Comparison of ENCODE assay signal across 16 cellular contexts in the genomic region with DNA sequence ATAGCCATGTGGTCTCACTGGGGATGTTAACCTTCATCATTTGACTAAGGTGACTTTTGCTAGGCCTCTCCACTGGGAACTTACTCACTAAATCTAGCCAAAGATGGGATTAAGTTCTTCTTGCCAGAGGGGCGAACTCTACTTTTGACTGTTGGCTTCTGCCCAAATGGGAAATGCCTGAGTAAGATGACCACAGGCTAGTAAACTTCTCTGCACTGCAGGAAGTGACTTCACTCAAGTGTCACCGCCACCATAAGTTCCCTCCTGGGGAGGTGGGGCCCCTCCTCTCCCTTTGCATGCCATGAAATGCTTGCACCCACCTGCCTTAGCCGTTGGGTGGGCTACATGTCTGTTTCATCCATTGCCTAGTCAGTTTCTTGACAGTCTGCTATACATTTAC.
DNase-seq lines count a peak whose midpoint lies in the region; ATAC-seq and TF ChIP-seq lines count a peak whose summit lies in the region.
"Had no signal": no experiment of that assay in that cellular context is flagged by ENCODE, and none has a peak within 500 bp of the region (broad histone marks: within the 10 kb centered on the region; RNA-seq: fewer than 3 reads in every experiment).

No MANE protein-coding gene starts in this region.

- no peak overlapping the region for H3K4me3 ChIP-seq in A673 (ENCODE audit: low read depth, low read length, poor library complexity, severe bottlenecking)
- H3K4me3 ChIP-seq in HCT116 (replicated peaks in 1 of 2; ENCODE audit: low read depth in 1 of 2, low read length in 2 of 2), result no peak overlapping the region
- no peak overlapping the region for H3K4me3 ChIP-seq in SJCRH30
- H3K4me3 ChIP-seq in fibroblast of mammary gland (ENCODE audit: control insufficient read depth, low read depth, low read length), result no peak overlapping the region
- H3K4me3 ChIP-seq: A549 had no signal

- TF ChIP-seq CTCF in A673 (conservative IDR thresholded peaks at IDR 0.05; ENCODE audit: low read depth, low read length), result no peak
- TF ChIP-seq CTCF in HCT116 (IDR thresholded peaks at IDR 0.05 in 2 of 3, conservative IDR thresholded peaks at IDR 0.05 in 1 of 3; ENCODE audit: borderline replicate concordance in 1 of 3, insufficient read depth in 1 of 3, low read depth in 2 of 3, low read length in 2 of 3), result no peak
- no peak for TF ChIP-seq CTCF in fibroblast of mammary gland (conservative IDR thresholded peaks at IDR 0.05; ENCODE audit: control insufficient read depth, insufficient read depth, low read depth, low read length)
- no peak for TF ChIP-seq CTCF in chondrocyte (IDR thresholded peaks at IDR 0.05)

- H3K79me2 ChIP-seq in HCT116 (ENCODE audit: insufficient read depth, low read length), result no peaks in the 10 kb centered on the region

- H3K9me3 Mint-ChIP-seq in effector memory CD8-positive, alpha-beta T cell, result peaks cover 0 to 2% of the 10 kb centered on the region in 2 donors
- H3K9me3 Mint-ChIP-seq in chondrocyte (ENCODE audit: low read depth), result no peaks in the 10 kb centered on the region
- H3K9me3 Mint-ChIP-seq: activated CD8-positive, alpha-beta T cell treated with anti-CD3 and anti-CD28 coated beads for 36 hours; mesothelial cell of epicardium; T-helper 2 cell treated with Interferon-gamma antibody and Interleukin-4, amounts not matched to agents 5 μg/mL and 100 μg/mL, for 36 hours had no signal

- H3K36me3 ChIP-seq in A673 (ENCODE audit: insufficient read depth, low read length, poor library complexity, severe bottlenecking) (no peaks in the 10 kb centered on the region), HCT116 (ENCODE audit: control insufficient read depth in 1 of 2, insufficient read depth in 2 of 2, low read length in 2 of 2) (no peaks in the 10 kb centered on the region), SJCRH30 (no peaks in the 10 kb centered on the region)

- no peak overlapping the region for H3K9ac ChIP-seq in HCT116 (ENCODE audit: low read length)
- H3K9ac ChIP-seq: parathyroid adenoma had no signal

- no peaks in the 10 kb centered on the region for H3K9me2 ChIP-seq in HCT116 (ENCODE audit: insufficient read depth)

- H3K27ac Mint-ChIP-seq in effector memory CD8-positive, alpha-beta T cell, result no peak overlapping the region
- no peak overlapping the region for H3K27ac Mint-ChIP-seq in chondrocyte (ENCODE audit: unreplicated experiment)
- H3K27ac Mint-ChIP-seq: activated CD8-positive, alpha-beta T cell treated with anti-CD3 and anti-CD28 coated beads for 36 hours; mesothelial cell of epicardium; T-helper 2 cell treated with Interferon-gamma antibody and Interleukin-4, amounts not matched to agents 5 μg/mL and 100 μg/mL, for 36 hours had no signal

- H3K36me3 Mint-ChIP-seq in effector memory CD8-positive, alpha-beta T cell (ENCODE audit: insufficient read depth), result no peaks in the 10 kb centered on the region
- no peaks in the 10 kb centered on the region for H3K36me3 Mint-ChIP-seq in chondrocyte (ENCODE audit: low read depth)
- H3K36me3 Mint-ChIP-seq: mesothelial cell of epicardium had no signal

- no peak for TF ChIP-seq POLR2A in HCT116 (IDR thresholded peaks at IDR 0.05; ENCODE audit: borderline replicate concordance, extremely low read depth, insufficient read depth, insufficient read length)

- no peaks in the 10 kb centered on the region for H4K20me1 ChIP-seq in HCT116 (ENCODE audit: insufficient read depth)

- CTCF ChIA-PET in A673 (lab: Charles Lee) (no interaction called here), HCT116 (lab: Charles Lee) (no interaction called here)

- H2AFZ ChIP-seq in HCT116 (ENCODE audit: low read depth, low read length, poor library complexity, severe bottlenecking), result no peak overlapping the region
- H2AFZ ChIP-seq: parathyroid adenoma had no signal

- no peak for TF ChIP-seq RAD21 in HCT116 (IDR thresholded peaks at IDR 0.05; ENCODE audit: low read depth)

- DNase-seq in A673 (ENCODE audit: low spot score) (peak; percentile 27), HCT116 (ENCODE audit: low read depth, low spot score) (no peak), SJCRH30 (peak; percentile 51 to 61), fibroblast of mammary gland (ENCODE audit: low read depth) (peak; percentile 67), NCI-H2196 (lab: John Stamatoyannopoulos, UW; ENCODE audit: unreplicated experiment) (no peak), chondrocyte (ENCODE audit: low spot score) (no peak), mucosa of gallbladder (ENCODE audit: low spot score) (no peak)
- no peak for DNase-seq in effector memory CD8-positive, alpha-beta T cell
- DNase-seq: activated CD8-positive, alpha-beta T cell treated with anti-CD3 and anti-CD28 coated beads for 36 hours; activated gamma-delta T cell; central memory CD4-positive, alpha-beta T cell; DMS79 treated with DMSO at 0.1 percent for 48 hours had no signal

- H3K4me2 ChIP-seq in HCT116 (ENCODE audit: low read length), result peak overlapping the region; percentile 12
- H3K4me2 ChIP-seq: A549 had no signal

- intact Hi-C loops in A673 (cut with micrococcal nuclease; ENCODE audit: unreplicated experiment) (no loop called here), HCT116 (cut with micrococcal nuclease) (no loop called here)

- no peak overlapping the region for H3K27ac ChIP-seq in A673 (ENCODE audit: low read depth, low read length, poor library complexity, severe bottlenecking)
- H3K27ac ChIP-seq in HCT116 (ENCODE audit: low read depth, low read length), result no peak overlapping the region
- H3K27ac ChIP-seq in SJCRH30, result no peak overlapping the region
- H3K27ac ChIP-seq: A549, parathyroid adenoma had no signal

- RAD21 ChIA-PET in HCT116 (lab: Charles Lee; ENCODE audit: low non-redundant PET in 1 of 2, low total read pairs in 2 of 2, uncharacterized antibody in 2 of 2, unreplicated experiment in 2 of 2), result no interaction called here

- no TSS peak for BruUV-seq in A673 (replicated peaks; lab: Mats Ljungman, UMichigan)
- BruUV-seq in HCT116 (replicated peaks; lab: Mats Ljungman, UMichigan), result no TSS peak

- no peaks in the 10 kb centered on the region for H3K4me1 Mint-ChIP-seq in effector memory CD8-positive, alpha-beta T cell (ENCODE audit: low read depth in 2 of 2)
- peaks cover 23% of the 10 kb centered on the region for H3K4me1 Mint-ChIP-seq in chondrocyte (ENCODE audit: low read depth)

- no peaks in the 10 kb centered on the region for H3K27me3 Mint-ChIP-seq in effector memory CD8-positive, alpha-beta T cell
- no peaks in the 10 kb centered on the region for H3K27me3 Mint-ChIP-seq in chondrocyte (ENCODE audit: low read depth)
- H3K27me3 Mint-ChIP-seq: activated CD8-positive, alpha-beta T cell treated with anti-CD3 and anti-CD28 coated beads for 36 hours had no signal

- no peaks in the 10 kb centered on the region for H3K27me3 ChIP-seq in A673 (replicated peaks; ENCODE audit: insufficient read depth, low read depth, low read length, poor library complexity)
- no peaks in the 10 kb centered on the region for H3K27me3 ChIP-seq in HCT116 (ENCODE audit: insufficient read depth, low read length)
- no peaks in the 10 kb centered on the region for H3K27me3 ChIP-seq in SJCRH30

- H3K4me1 ChIP-seq in A673 (ENCODE audit: insufficient read depth, low read length, poor library complexity, severe bottlenecking), result no peaks in the 10 kb centered on the region
- peaks cover 0 to 15% of the 10 kb centered on the region in 2 experiments; a peak in 1 of 4 replicates for H3K4me1 ChIP-seq in HCT116 (ENCODE audit: control insufficient read depth in 1 of 2, insufficient read depth in 2 of 2, low read length in 2 of 2)
- peaks cover 15% of the 10 kb centered on the region for H3K4me1 ChIP-seq in SJCRH30
- H3K4me1 ChIP-seq: A549 had no signal

- POLR2A ChIA-PET in A673 (lab: Charles Lee; ENCODE audit: low non-redundant PET), result interaction anchor here (0.6 kb wide), 2 partner anchors 87 to 265 kb away, joined by 3 read pairs; no protein-coding TSS in a partner anchor
- POLR2A ChIA-PET in HCT116 (lab: Charles Lee), result no interaction called here

- H3K9me3 ChIP-seq in A673 (ENCODE audit: low read depth, low read length, poor library complexity, severe bottlenecking) (no peaks in the 10 kb centered on the region), HCT116 (ENCODE audit: control insufficient read depth in 1 of 2, insufficient read depth in 1 of 2, low read depth in 1 of 2, low read length in 2 of 2) (no peaks in the 10 kb centered on the region), SJCRH30 (replicated peaks) (no peaks in the 10 kb centered on the region)
- H3K9me3 ChIP-seq: A549 had no signal

- no peak for ATAC-seq in HCT116
- no peak for ATAC-seq in effector memory CD8-positive, alpha-beta T cell (replicated peaks)
- ATAC-seq: A549; activated CD8-positive, alpha-beta T cell treated with anti-CD3 and anti-CD28 coated beads for 36 hours had no signal

- no peak overlapping the region for H3K4me3 Mint-ChIP-seq in effector memory CD8-positive, alpha-beta T cell
- H3K4me3 Mint-ChIP-seq in chondrocyte (ENCODE audit: unreplicated experiment), result no peak overlapping the region
- H3K4me3 Mint-ChIP-seq: activated CD8-positive, alpha-beta T cell treated with anti-CD3 and anti-CD28 coated beads for 36 hours; mesothelial cell of epicardium; T-helper 2 cell treated with Interferon-gamma antibody and Interleukin-4, amounts not matched to agents 5 μg/mL and 100 μg/mL, for 36 hours had no signal

TF ChIP-seq in HCT116, 20 proteins besides CTCF, POLR2A, EP300 and RAD21:
- peak; percentile 16; the same call in 1 of the 2 replicates for TF ChIP-seq SP1 (IDR thresholded peaks at IDR 0.05; ENCODE audit: low read depth)
- no peak for TF ChIP-seq ELF1 (IDR thresholded peaks at IDR 0.05; ENCODE audit: borderline replicate concordance, low read depth)

Comparison
In these comparisons a context has a peak if more than half of its experiments do, and no peak if none do; other contexts are left out.
1. DNase-seq: peak in A673 (single experiment), SJCRH30 (2 of 2) and fibroblast of mammary gland (single experiment); none in HCT116 (single experiment), effector memory CD8-positive, alpha-beta T cell (0 of 3), NCI-H2196 (single experiment), chondrocyte (single experiment) and mucosa of gallbladder (single experiment).